In genomic region chr1:115293006-115293405, GRCh38 we compare ENCODE assay signal across 4 cellular contexts. TPM values are rescaled to one million over a fixed set of nuclear protein-coding genes. Genes with fewer than 3 reads are reported as not detected.
"Had no signal": no experiment of that assay in that cellular context is flagged by ENCODE, and none has a peak within 500 bp of the region (broad histone marks: within the 10 kb centered on the region; RNA-seq: fewer than 3 reads in every experiment).

No MANE protein-coding gene starts in this region.

- ATAC-seq: GM12878 had no signal

- H3K4me3 ChIP-seq: GM12878 had no signal

- DNase-seq: GDM1, GF-D8 had no signal

RNA-seq across cellular contexts. Expression of gene NGF, which starts 45.0 kb away (rescaled TPM):
- total RNA-seq: G401, GM12878 had no signal
- polyA plus RNA-seq: GM12878 had no signal
